ENCODE assay signal across 1 cellular context in the genomic region with DNA sequence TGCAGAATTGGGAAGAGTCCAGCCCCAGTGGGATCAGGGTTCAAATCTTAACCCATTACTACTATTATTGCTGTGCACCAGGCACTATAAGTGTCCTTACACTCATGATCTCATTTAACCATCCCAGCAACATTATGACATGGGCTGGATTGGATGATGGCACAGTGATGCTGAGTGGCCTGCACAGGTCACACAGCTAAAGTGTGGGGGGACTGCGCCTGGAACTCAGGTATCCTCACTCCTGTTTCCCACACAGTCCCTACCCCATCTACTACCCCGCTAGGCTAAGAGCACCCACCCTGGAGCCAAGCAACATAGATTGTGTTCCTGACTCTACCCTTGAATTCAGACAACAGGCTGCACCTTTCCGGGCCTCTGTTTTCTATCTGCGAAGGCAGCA.
TF ChIP-seq lines count a peak whose summit lies in the region.

No MANE protein-coding gene starts in this region.

TF ChIP-seq in IMR-90, 13 proteins besides CTCF, POLR2A, EP300 and RAD21:
- TF ChIP-seq NFE2L2 (IDR thresholded peaks at IDR 0.05; ENCODE audit: low read depth, low read length) (no peak), CHD1 (IDR thresholded peaks at IDR 0.05; ENCODE audit: low read depth, low read length) (no peak), MXI1 (IDR thresholded peaks at IDR 0.05; ENCODE audit: borderline replicate concordance, low read depth, low read length) (no peak), MAFK (IDR thresholded peaks at IDR 0.05; ENCODE audit: low read depth, low read length) (no peak), SMC3 (IDR thresholded peaks at IDR 0.05; ENCODE audit: low read depth, low read length) (no peak), CEBPB (IDR thresholded peaks at IDR 0.05; ENCODE audit: low read depth, low read length) (no peak), MAZ (IDR thresholded peaks at IDR 0.05; ENCODE audit: borderline replicate concordance, low read depth, low read length) (no peak), FOS (IDR thresholded peaks at IDR 0.05; ENCODE audit: low read depth, low read length) (no peak), BHLHE40 (IDR thresholded peaks at IDR 0.05; ENCODE audit: low read depth, low read length) (no peak), RFX5 (IDR thresholded peaks at IDR 0.05; ENCODE audit: low read depth, low read length) (no peak), RCOR1 (IDR thresholded peaks at IDR 0.05; ENCODE audit: insufficient replicate concordance, low read length) (no peak)
- TF ChIP-seq, protein P1, sequence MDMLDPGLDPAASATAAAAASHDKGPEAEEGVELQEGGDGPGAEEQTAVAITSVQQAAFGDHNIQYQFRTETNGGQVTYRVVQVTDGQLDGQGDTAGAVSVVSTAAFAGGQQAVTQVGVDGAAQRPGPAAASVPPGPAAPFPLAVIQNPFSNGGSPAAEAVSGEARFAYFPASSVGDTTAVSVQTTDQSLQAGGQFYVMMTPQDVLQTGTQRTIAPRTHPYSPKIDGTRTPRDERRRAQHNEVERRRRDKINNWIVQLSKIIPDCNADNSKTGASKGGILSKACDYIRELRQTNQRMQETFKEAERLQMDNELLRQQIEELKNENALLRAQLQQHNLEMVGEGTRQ (IDR thresholded peaks at IDR 0.05; ENCODE audit: low read depth, low read length): no peak
- TF ChIP-seq, protein P2, sequence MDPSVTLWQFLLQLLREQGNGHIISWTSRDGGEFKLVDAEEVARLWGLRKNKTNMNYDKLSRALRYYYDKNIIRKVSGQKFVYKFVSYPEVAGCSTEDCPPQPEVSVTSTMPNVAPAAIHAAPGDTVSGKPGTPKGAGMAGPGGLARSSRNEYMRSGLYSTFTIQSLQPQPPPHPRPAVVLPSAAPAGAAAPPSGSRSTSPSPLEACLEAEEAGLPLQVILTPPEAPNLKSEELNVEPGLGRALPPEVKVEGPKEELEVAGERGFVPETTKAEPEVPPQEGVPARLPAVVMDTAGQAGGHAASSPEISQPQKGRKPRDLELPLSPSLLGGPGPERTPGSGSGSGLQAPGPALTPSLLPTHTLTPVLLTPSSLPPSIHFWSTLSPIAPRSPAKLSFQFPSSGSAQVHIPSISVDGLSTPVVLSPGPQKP (IDR thresholded peaks at IDR 0.05; ENCODE audit: borderline replicate concordance, low read depth, low read length): no peak
TF ChIP-seq in IMR-90: peak in this region for 0.
